27 cellular contexts compared by ENCODE assay signal in the genomic region with DNA sequence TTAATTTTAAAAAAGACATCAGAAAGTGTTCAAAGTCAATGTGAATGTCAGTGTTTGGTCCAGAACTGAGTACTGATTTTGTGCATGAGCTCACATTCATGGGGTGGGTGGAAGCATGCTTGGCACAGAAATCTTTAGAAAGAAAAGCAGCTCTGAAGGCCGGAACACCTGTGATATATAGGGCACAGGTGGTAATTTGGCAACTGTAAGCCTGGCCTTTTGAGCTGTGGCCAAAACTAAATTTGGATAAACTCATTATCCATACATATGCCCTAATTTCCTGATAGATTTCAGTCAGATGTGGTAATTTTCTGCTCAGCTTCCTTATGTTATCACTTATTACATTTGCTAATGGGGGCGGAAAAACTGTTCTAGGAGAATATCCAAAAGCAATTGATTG.
"Had no signal": no experiment of that assay in that cellular context is flagged by ENCODE, and none has a peak within 500 bp of the region (broad histone marks: within the 10 kb centered on the region; RNA-seq: fewer than 3 reads in every experiment).

No MANE protein-coding gene starts in this region.

- H3K4me3 ChIP-seq: left lung, lower lobe of right lung, ovary, prostate gland, skin epidermis, stomach, thoracic aorta, tibial artery, upper lobe of right lung had no signal

- H3K36me3 ChIP-seq: left lung, lower lobe of right lung, ovary, prostate gland, stomach, thoracic aorta, tibial artery, upper lobe of right lung had no signal

- H3K27me3 Mint-ChIP-seq: naive B cell; natural killer cell treated with Interleukin-12 subunit alpha and Interleukin-12 subunit beta and Interleukin-15 and Interleukin-18, amount 100 ng/mL, for 72 hours; stimulated activated naive B cell treated with anti-CD40 and anti-IgM and Interleukin-4, amounts not matched to agents 10 μg/mL and 1 μg/mL and 100 μg/mL, for 72 hours had no signal

- DNase-seq: hypothalamus; immature natural killer cell; kidney; left colon; left lung; lower lobe of right lung; mesendoderm; naive B cell; ovary; retina; right cardiac atrium; stimulated activated CD4-positive, alpha-beta T cell treated with anti-CD3 and anti-CD28 coated beads, Interleukin-12 subunit alpha, Interleukin-12 subunit beta, amount 100 ng/mL, for 4 hours; stimulated activated CD4-positive, alpha-beta T cell treated with anti-CD3 and anti-CD28 coated beads, Interleukin-15, amount 100 ng/mL, for 24 hours; stimulated activated CD4-positive, alpha-beta T cell treated with anti-CD3 and anti-CD28 coated beads, Interleukin-2, amount 100 ng/mL, for 24 hours; stimulated activated CD4-positive, alpha-beta T cell treated with anti-CD3 and anti-CD28 coated beads, Interleukin-4, amount 100 ng/mL, for 1 hour; stimulated activated naive B cell treated with anti-CD40 and anti-IgM and Interleukin-4, amounts not matched to agents 10 μg/mL and 1 μg/mL and 100 μg/mL, for 72 hours; stimulated activated naive CD8-positive, alpha-beta T cell treated with anti-CD3 and anti-CD28 coated beads, Interleukin-15, Interleukin-2, amounts not matched to agents 100 U/mL and 50 U/mL, for 24 hours; stomach; tibial artery; trophoblast cell; upper lobe of right lung had no signal

- H3K27ac Mint-ChIP-seq: immature natural killer cell; mesothelial cell of epicardium; naive B cell; natural killer cell treated with Interleukin-12 subunit alpha and Interleukin-12 subunit beta and Interleukin-15 and Interleukin-18, amount 100 ng/mL, for 72 hours; stimulated activated naive B cell treated with anti-CD40 and anti-IgM and Interleukin-4, amounts not matched to agents 10 μg/mL and 1 μg/mL and 100 μg/mL, for 72 hours had no signal

- H3K9me3 Mint-ChIP-seq: mesothelial cell of epicardium had no signal

- H3K4me1 Mint-ChIP-seq: immature natural killer cell; mesothelial cell of epicardium; naive B cell; stimulated activated naive B cell treated with anti-CD40 and anti-IgM and Interleukin-4, amounts not matched to agents 10 μg/mL and 1 μg/mL and 100 μg/mL, for 72 hours had no signal

- ATAC-seq: left colon; left lung; lower lobe of right lung; natural killer cell treated with Interleukin-12 subunit alpha and Interleukin-12 subunit beta and Interleukin-15 and Interleukin-18, amount 100 ng/mL, for 72 hours; right cardiac atrium; sciatic nerve; stimulated activated naive B cell treated with anti-CD40 and anti-IgM and Interleukin-4, amounts not matched to agents 10 μg/mL and 1 μg/mL and 100 μg/mL, for 72 hours; stimulated activated naive CD8-positive, alpha-beta T cell treated with anti-CD3 and anti-CD28 coated beads, Interleukin-15, Interleukin-2, amounts not matched to agents 100 U/mL and 50 U/mL, for 24 hours; upper lobe of right lung had no signal

- H3K4me3 Mint-ChIP-seq: immature natural killer cell; mesothelial cell of epicardium; naive B cell; natural killer cell treated with Interleukin-12 subunit alpha and Interleukin-12 subunit beta and Interleukin-15 and Interleukin-18, amount 100 ng/mL, for 72 hours; stimulated activated naive B cell treated with anti-CD40 and anti-IgM and Interleukin-4, amounts not matched to agents 10 μg/mL and 1 μg/mL and 100 μg/mL, for 72 hours had no signal

- H3K36me3 Mint-ChIP-seq: mesothelial cell of epicardium; naive B cell; natural killer cell treated with Interleukin-12 subunit alpha and Interleukin-12 subunit beta and Interleukin-15 and Interleukin-18, amount 100 ng/mL, for 72 hours; stimulated activated naive B cell treated with anti-CD40 and anti-IgM and Interleukin-4, amounts not matched to agents 10 μg/mL and 1 μg/mL and 100 μg/mL, for 72 hours had no signal

- H3K4me1 ChIP-seq: left lung, lower lobe of right lung, prostate gland, stomach, tibial artery, upper lobe of right lung had no signal

- H3K27me3 ChIP-seq: left lung, ovary, stomach, tibial artery, upper lobe of right lung had no signal

- H3K27ac ChIP-seq: left lung, lower lobe of right lung, ovary, prostate gland, skin epidermis, stomach, thoracic aorta, tibial artery, upper lobe of right lung had no signal

- H3K9me3 ChIP-seq: left lung, lower lobe of right lung, ovary, prostate gland, thoracic aorta, tibial artery, upper lobe of right lung had no signal
